Comparison of ENCODE assay signal across 29 cellular contexts in the genomic region with DNA sequence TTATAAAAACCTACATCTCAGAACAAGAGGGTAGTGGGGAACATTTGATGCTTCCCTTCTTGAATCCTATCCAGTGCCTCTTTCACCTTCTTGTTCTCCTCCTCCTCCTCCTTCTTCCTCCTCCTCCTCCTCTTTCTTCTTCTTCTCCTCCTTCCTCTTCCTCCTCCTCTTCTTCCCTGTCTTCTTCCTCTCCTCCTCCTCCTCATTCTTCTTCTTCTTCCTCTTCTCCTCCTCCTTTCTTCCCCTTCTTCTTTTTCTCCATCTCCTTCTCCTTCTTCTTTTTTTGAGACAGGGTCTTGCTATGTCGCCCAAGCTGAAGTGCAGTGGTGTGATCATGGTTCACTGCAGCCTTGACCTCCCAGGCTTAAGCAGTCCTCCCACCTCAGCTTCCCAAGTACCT. TPM values are rescaled to one million over a fixed set of nuclear protein-coding genes. Genes with fewer than 3 reads are reported as not detected.
"Had no signal": no experiment of that assay in that cellular context is flagged by ENCODE, and none has a peak within 500 bp of the region (broad histone marks: within the 10 kb centered on the region; RNA-seq: fewer than 3 reads in every experiment).

No MANE protein-coding gene starts in this region.

- H3K27ac ChIP-seq: stomach, suprapubic skin, testis, thoracic aorta, thyroid gland, tibial artery, tibial nerve, transverse colon, upper lobe of left lung, upper lobe of right lung, uterus, vagina had no signal

- H3K4me1 Mint-ChIP-seq: stimulated activated effector memory CD8-positive, alpha-beta T cell treated with anti-CD3 and anti-CD28 coated beads, Interleukin-12 subunit alpha, Interleukin-12 subunit beta, amount 100 ng/mL, for 72 hours; stimulated activated memory B cell treated with anti-CD40 and anti-IgM and Interleukin-4, amounts not matched to agents 10 μg/mL and 1 μg/mL and 100 μg/mL, for 72 hours; stimulated activated naive B cell treated with anti-CD40 and anti-IgM and Interleukin-4, amounts not matched to agents 10 μg/mL and 1 μg/mL and 100 μg/mL, for 72 hours; stimulated activated naive CD8-positive, alpha-beta T cell treated with anti-CD3 and anti-CD28 coated beads, Interleukin-15, amount 100 ng/mL, for 72 hours had no signal

- H3K9me3 ChIP-seq: stomach, suprapubic skin, testis, thoracic aorta, thyroid gland, tibial artery, tibial nerve, transverse colon, upper lobe of left lung, upper lobe of right lung, uterus, vagina had no signal

- FAIRE-seq: urothelium cell line had no signal

- H3K4me3 Mint-ChIP-seq: stimulated activated effector memory CD8-positive, alpha-beta T cell treated with anti-CD3 and anti-CD28 coated beads, Interleukin-12 subunit alpha, Interleukin-12 subunit beta, amount 100 ng/mL, for 72 hours; stimulated activated memory B cell treated with anti-CD40 and anti-IgM and Interleukin-4, amounts not matched to agents 10 μg/mL and 1 μg/mL and 100 μg/mL, for 72 hours; stimulated activated naive B cell treated with anti-CD40 and anti-IgM and Interleukin-4, amounts not matched to agents 10 μg/mL and 1 μg/mL and 100 μg/mL, for 72 hours; stimulated activated naive CD8-positive, alpha-beta T cell treated with anti-CD3 and anti-CD28 coated beads, Interleukin-15, amount 100 ng/mL, for 72 hours; stimulated activated naive CD8-positive, alpha-beta T cell treated with anti-CD3 and anti-CD28 coated beads, Interleukin-15, Interleukin-2, amounts not matched to agents 100 ng/mL and 50 ng/mL, for 24 hours; type B pancreatic cell had no signal

- DNase-seq: stimulated activated CD4-positive, alpha-beta T cell treated with anti-CD3 and anti-CD28 coated beads, Interleukin-2, amount 100 ng/mL, for 48 hours; stimulated activated CD4-positive, alpha-beta T cell treated with anti-CD3 and anti-CD28 coated beads, Interleukin-4, amount 100 ng/mL, for 1 hour; stimulated activated CD4-positive, alpha-beta T cell treated with anti-CD3 and anti-CD28 coated beads, Interleukin-4, amount 100 ng/mL, for 24 hours; stimulated activated CD4-positive, alpha-beta T cell treated with anti-CD3 and anti-CD28 coated beads, Interleukin-4, amount 100 ng/mL, for 4 hours; stimulated activated CD8-positive, alpha-beta memory T cell treated with anti-CD3 and anti-CD28 coated beads, Interleukin-4, amount 100 ng/mL, for 48 hours; stimulated activated naive B cell treated with anti-CD40 and anti-IgM and Interleukin-4, amounts not matched to agents 10 μg/mL and 1 μg/mL and 100 μg/mL, for 72 hours; stimulated activated naive CD4-positive, alpha-beta T cell; stimulated activated naive CD4-positive, alpha-beta T cell treated with Interleukin-2 at 50 U/mL for 16 hours; stimulated activated naive CD8-positive, alpha-beta T cell treated with anti-CD3 and anti-CD28 coated beads, Interleukin-15, amount 100 ng/mL, for 72 hours; stimulated activated naive CD8-positive, alpha-beta T cell treated with anti-CD3 and anti-CD28 coated beads, Interleukin-15, Interleukin-2, amounts not matched to agents 100 U/mL and 50 U/mL, for 24 hours; stomach; substantia nigra; testis; thyroid gland; tibial artery; transverse colon; trophoblast cell; upper lobe of left lung; upper lobe of right lung; uterus had no signal

- H3K27me3 ChIP-seq: testis, thyroid gland, tibial artery, tibial nerve, transverse colon, upper lobe of left lung, upper lobe of right lung, uterus, vagina had no signal

- H3K36me3 ChIP-seq: stomach, suprapubic skin, thoracic aorta, thyroid gland, tibial artery, tibial nerve, transverse colon, upper lobe of left lung, upper lobe of right lung, uterus, vagina had no signal

- ATAC-seq: stimulated activated effector memory CD8-positive, alpha-beta T cell treated with anti-CD3 and anti-CD28 coated beads, Interleukin-12 subunit alpha, Interleukin-12 subunit beta, amount 100 ng/mL, for 72 hours; stimulated activated memory B cell treated with anti-CD40 and anti-IgM and Interleukin-4, amounts not matched to agents 10 μg/mL and 1 μg/mL and 100 μg/mL, for 72 hours; stimulated activated naive B cell treated with anti-CD40 and anti-IgM and Interleukin-4, amounts not matched to agents 10 μg/mL and 1 μg/mL and 100 μg/mL, for 72 hours; stimulated activated naive CD8-positive, alpha-beta T cell treated with anti-CD3 and anti-CD28 coated beads, Interleukin-15, amount 100 ng/mL, for 72 hours; stimulated activated naive CD8-positive, alpha-beta T cell treated with anti-CD3 and anti-CD28 coated beads, Interleukin-15, Interleukin-2, amounts not matched to agents 100 U/mL and 50 U/mL, for 24 hours had no signal

- H3K4me1 ChIP-seq: stomach, suprapubic skin, testis, thyroid gland, tibial artery, tibial nerve, transverse colon, upper lobe of left lung, upper lobe of right lung, uterus, vagina had no signal

- H3K9me3 Mint-ChIP-seq: stimulated activated effector memory CD8-positive, alpha-beta T cell treated with anti-CD3 and anti-CD28 coated beads, Interleukin-12 subunit alpha, Interleukin-12 subunit beta, amount 100 ng/mL, for 72 hours; stimulated activated naive CD8-positive, alpha-beta T cell treated with anti-CD3 and anti-CD28 coated beads, Interleukin-15, amount 100 ng/mL, for 72 hours; stimulated activated naive CD8-positive, alpha-beta T cell treated with anti-CD3 and anti-CD28 coated beads, Interleukin-15, Interleukin-2, amounts not matched to agents 100 ng/mL and 50 ng/mL, for 24 hours; type B pancreatic cell had no signal

- H3K4me3 ChIP-seq: stomach, suprapubic skin, testis, thoracic aorta, thyroid gland, tibial artery, tibial nerve, transverse colon, upper lobe of left lung, upper lobe of right lung, uterus, vagina had no signal

- H3K27me3 Mint-ChIP-seq: stimulated activated memory B cell treated with anti-CD40 and anti-IgM and Interleukin-4, amounts not matched to agents 10 μg/mL and 1 μg/mL and 100 μg/mL, for 72 hours had no signal

- H3K36me3 Mint-ChIP-seq: stimulated activated effector memory CD8-positive, alpha-beta T cell treated with anti-CD3 and anti-CD28 coated beads, Interleukin-12 subunit alpha, Interleukin-12 subunit beta, amount 100 ng/mL, for 72 hours; stimulated activated memory B cell treated with anti-CD40 and anti-IgM and Interleukin-4, amounts not matched to agents 10 μg/mL and 1 μg/mL and 100 μg/mL, for 72 hours; stimulated activated naive B cell treated with anti-CD40 and anti-IgM and Interleukin-4, amounts not matched to agents 10 μg/mL and 1 μg/mL and 100 μg/mL, for 72 hours; type B pancreatic cell had no signal

- H3K27ac Mint-ChIP-seq: stimulated activated effector memory CD8-positive, alpha-beta T cell treated with anti-CD3 and anti-CD28 coated beads, Interleukin-12 subunit alpha, Interleukin-12 subunit beta, amount 100 ng/mL, for 72 hours; stimulated activated memory B cell treated with anti-CD40 and anti-IgM and Interleukin-4, amounts not matched to agents 10 μg/mL and 1 μg/mL and 100 μg/mL, for 72 hours; stimulated activated naive B cell treated with anti-CD40 and anti-IgM and Interleukin-4, amounts not matched to agents 10 μg/mL and 1 μg/mL and 100 μg/mL, for 72 hours; stimulated activated naive CD8-positive, alpha-beta T cell treated with anti-CD3 and anti-CD28 coated beads, Interleukin-15, amount 100 ng/mL, for 72 hours; stimulated activated naive CD8-positive, alpha-beta T cell treated with anti-CD3 and anti-CD28 coated beads, Interleukin-15, Interleukin-2, amounts not matched to agents 100 ng/mL and 50 ng/mL, for 24 hours; type B pancreatic cell had no signal

RNA-seq across cellular contexts. Expression of gene SLC35F3, which starts 31.9 kb away (rescaled TPM):
- total RNA-seq: thoracic aorta, transverse colon had no signal
